9 cellular contexts compared by ENCODE assay signal in genomic region chr5:115170924-115171510, GRCh38. TPM values are rescaled to one million over a fixed set of nuclear protein-coding genes. Genes with fewer than 3 reads are reported as not detected.
DNase-seq lines count a peak whose midpoint lies in the region; ATAC-seq, FAIRE-seq and TF ChIP-seq lines count a peak whose summit lies in the region.
"Had no signal": no experiment of that assay in that cellular context is flagged by ENCODE, and none has a peak within 500 bp of the region (broad histone marks: within the 10 kb centered on the region; RNA-seq: fewer than 3 reads in every experiment).

No MANE protein-coding gene starts in this region.

- no peak for TF ChIP-seq CTCF in CD8-positive, alpha-beta T cell (IDR thresholded peaks at IDR 0.05)
- TF ChIP-seq CTCF in choroid plexus epithelial cell (conservative IDR thresholded peaks at IDR 0.05; ENCODE audit: low read depth, low read length): no peak
- no peak for TF ChIP-seq CTCF in kidney (IDR thresholded peaks at IDR 0.05; ENCODE audit: borderline replicate concordance, extremely low read depth, insufficient read depth)

- H3K27me3 ChIP-seq in CD8-positive, alpha-beta T cell (ENCODE audit: insufficient read depth, low read length): peaks cover 21% of the 10 kb centered on the region
- H3K27me3 ChIP-seq in MG63 (peaks cover 53% of the 10 kb centered on the region), neuron (ENCODE audit: insufficient read depth, low read length) (no peaks in the 10 kb centered on the region)

- CTCF ChIA-PET in CD8-positive, alpha-beta T cell (lab: Charles Lee): no interaction called here

- peaks cover 13% of the 10 kb centered on the region for H3K4me1 Mint-ChIP-seq in CD8-positive, alpha-beta T cell (ENCODE audit: low read depth)

- peak overlapping the region; percentile 73 for H3K4me3 ChIP-seq in CD8-positive, alpha-beta T cell (ENCODE audit: low read depth, low read length)
- H3K4me3 ChIP-seq in MG63: peak overlapping the region; percentile 62
- peak overlapping the region; percentile 81 for H3K4me3 ChIP-seq in choroid plexus epithelial cell (ENCODE audit: low read depth, low read length)
- peak overlapping the region; percentile 95 for H3K4me3 ChIP-seq in neuron (ENCODE audit: low read length)
- H3K4me3 ChIP-seq in kidney (ENCODE audit: low read length in 2 of 2): peak overlapping the region in 1 of 2 donors; percentile 78

- no peaks in the 10 kb centered on the region for H3K36me3 ChIP-seq in CD8-positive, alpha-beta T cell (ENCODE audit: insufficient read depth, low read length)
- H3K36me3 ChIP-seq in MG63: no peaks in the 10 kb centered on the region
- peaks cover 2% of the 10 kb centered on the region for H3K36me3 ChIP-seq in neuron (ENCODE audit: insufficient read depth, low read length)
- H3K36me3 ChIP-seq in kidney (ENCODE audit: control insufficient read depth in 1 of 2, insufficient read depth in 2 of 2, low read length in 2 of 2): no peaks in the 10 kb centered on the region

- H3K27me3 Mint-ChIP-seq in CD8-positive, alpha-beta T cell (ENCODE audit: low read depth): peaks cover 67% of the 10 kb centered on the region

- no peak overlapping the region for H3K27ac ChIP-seq in CD8-positive, alpha-beta T cell (ENCODE audit: low read depth, low read length)
- H3K27ac ChIP-seq in kidney (ENCODE audit: low read depth in 2 of 2, low read length in 2 of 2): no peak overlapping the region

- no peak overlapping the region for H3K9ac ChIP-seq in kidney (ENCODE audit: low read length in 2 of 2)

- POLR2A ChIA-PET in CD8-positive, alpha-beta T cell (lab: Charles Lee): no interaction called here

- no peak for ATAC-seq in CD8-positive, alpha-beta T cell
- ATAC-seq in HG02588 (IDR thresholded peaks at IDR 0.05; ENCODE audit: unreplicated experiment): no peak

- intact Hi-C loops in CD8-positive, alpha-beta T cell (cut with DNase I, micrococcal nuclease): loop anchor here in 1 of 2 experiments (1.0 to 5.0 kb wide), 4 partner anchors 9 to 670 kb away; partner anchors contain the start of genes AP3S1, ATG12, CCDC112 and TMED7
- intact Hi-C loops in kidney (cut with DNase I): no loop called here

- peak overlapping the region; percentile 75 for H3K4me3 Mint-ChIP-seq in CD8-positive, alpha-beta T cell

- no peaks in the 10 kb centered on the region for H3K9me3 ChIP-seq in CD8-positive, alpha-beta T cell (ENCODE audit: low read length)
- H3K9me3 ChIP-seq in MG63 (no peaks in the 10 kb centered on the region), neuron (ENCODE audit: low read length) (peaks cover 10% of the 10 kb centered on the region), kidney (ENCODE audit: control insufficient read depth in 1 of 2, low read length in 2 of 2) (peaks cover 0 to 4% of the 10 kb centered on the region in 2 donors)

- DNase-seq in CD8-positive, alpha-beta T cell: no peak
- no peak for DNase-seq in MG63
- peak; percentile 5 for DNase-seq in choroid plexus epithelial cell (ENCODE audit: low read depth)
- no peak for DNase-seq in kidney
- no peak for DNase-seq in NCI-H2107 (lab: John Stamatoyannopoulos, UW)
- DNase-seq in kidney glomerular epithelial cell (lab: John Stamatoyannopoulos, UW): no peak
- DNase-seq: activated naive CD4-positive, alpha-beta T cell had no signal

- no peak for FAIRE-seq in kidney (lab: Jason Lieb, UNC)

- no peaks in the 10 kb centered on the region for H3K36me3 Mint-ChIP-seq in CD8-positive, alpha-beta T cell

- H3K4me1 ChIP-seq in CD8-positive, alpha-beta T cell (ENCODE audit: insufficient read depth, low read length): peaks cover 18% of the 10 kb centered on the region
- H3K4me1 ChIP-seq in neuron (ENCODE audit: insufficient read depth, low read length) (peaks cover 16% of the 10 kb centered on the region), kidney (ENCODE audit: control insufficient read depth in 1 of 2, insufficient read depth in 1 of 2, low read depth in 1 of 2, low read length in 2 of 2) (peaks cover 0 to 2% of the 10 kb centered on the region in 2 donors)

- H3K9me3 Mint-ChIP-seq in CD8-positive, alpha-beta T cell: peaks cover 5% of the 10 kb centered on the region

- H3K27ac Mint-ChIP-seq in CD8-positive, alpha-beta T cell: no peak overlapping the region

- H2AFZ ChIP-seq in neuron (ENCODE audit: low read depth, low read length): peak overlapping the region; percentile 96

RNA-seq across cellular contexts. Expression of gene TRIM36, which starts 1.3 kb away (rescaled TPM):
- total RNA-seq in CD8-positive, alpha-beta T cell: not detected
- total RNA-seq in MG63 (2014; rRNA removed; shearing (Covaris generic); ENCODE audit: low replicate concordance): 0.10 TPM in 1 of 2 replicates, not detected in the other
- total RNA-seq in kidney: 1.8 TPM
- polyA plus RNA-seq in kidney (ENCODE audit: insufficient read depth, low read depth, low replicate concordance): 0.39 TPM
